11 cellular contexts compared by ENCODE assay signal in genomic region chr15:55586808-55587207, GRCh38. TPM values are rescaled to one million over a fixed set of nuclear protein-coding genes. Genes with fewer than 3 reads are reported as not detected.
A peak's percentile ranks its signal among the peaks of the same experiment; 100 is the strongest.
DNase-seq lines count a peak whose midpoint lies in the region; ATAC-seq and TF ChIP-seq lines count a peak whose summit lies in the region.
"Had no signal": no experiment of that assay in that cellular context is flagged by ENCODE, and none has a peak within 500 bp of the region (broad histone marks: within the 10 kb centered on the region; RNA-seq: fewer than 3 reads in every experiment).

No MANE protein-coding gene starts in this region.

- H3K9me3 ChIP-seq in PC-9 (ENCODE audit: insufficient read depth, low read depth): no peaks in the 10 kb centered on the region
- H3K9me3 ChIP-seq in skeletal muscle satellite cell (replicated peaks; ENCODE audit: low read length): no peaks in the 10 kb centered on the region
- no peaks in the 10 kb centered on the region for H3K9me3 ChIP-seq in MM.1S (replicated peaks; ENCODE audit: insufficient read depth, low read length)
- H3K9me3 ChIP-seq: adrenal gland had no signal

- H3K27me3 ChIP-seq in PC-9 (ENCODE audit: insufficient read depth, low read depth) (no peaks in the 10 kb centered on the region), skeletal muscle satellite cell (ENCODE audit: control insufficient read depth, insufficient read depth, low read length) (no peaks in the 10 kb centered on the region), MM.1S (replicated peaks; ENCODE audit: insufficient read depth, low read length) (no peaks in the 10 kb centered on the region)
- H3K27me3 ChIP-seq: adrenal gland had no signal

- H3K9me2 ChIP-seq in PC-9 (ENCODE audit: insufficient read depth) (no peaks in the 10 kb centered on the region), MM.1S (replicated peaks; ENCODE audit: insufficient read depth, low read length) (no peaks in the 10 kb centered on the region)

- POLR2A ChIA-PET in PC-9 (lab: Charles Lee; ENCODE audit: unreplicated experiment): no interaction called here

- intact Hi-C loops in PC-9 (cut with micrococcal nuclease; ENCODE audit: unreplicated experiment): loop anchor here (2.0 kb wide), 1 partner anchor 72 kb away; no protein-coding TSS in a partner anchor

- peak overlapping the region; percentile 81 for H2AFZ ChIP-seq in PC-9
- no peak overlapping the region for H2AFZ ChIP-seq in MM.1S (ENCODE audit: low read length)

- H3K36me3 ChIP-seq in PC-9 (ENCODE audit: low read depth): no peaks in the 10 kb centered on the region
- no peaks in the 10 kb centered on the region for H3K36me3 ChIP-seq in skeletal muscle satellite cell (ENCODE audit: insufficient read depth, low read length)
- no peaks in the 10 kb centered on the region for H3K36me3 ChIP-seq in MM.1S (replicated peaks; ENCODE audit: insufficient read depth, low read length)
- H3K36me3 ChIP-seq: adrenal gland had no signal

- TF ChIP-seq CTCF in PC-9 (conservative IDR thresholded peaks at IDR 0.05): no peak
- TF ChIP-seq CTCF in fibroblast of the aortic adventitia (IDR thresholded peaks at IDR 0.05; ENCODE audit: insufficient read depth, low read length): no peak
- TF ChIP-seq CTCF in MM.1S (IDR thresholded peaks at IDR 0.05; ENCODE audit: low read length): no peak

- H3K4me1 ChIP-seq in PC-9 (replicated peaks; ENCODE audit: insufficient read depth) (peaks cover 8% of the 10 kb centered on the region), skeletal muscle satellite cell (ENCODE audit: control insufficient read depth, insufficient read depth, low read length) (peaks cover 18% of the 10 kb centered on the region), MM.1S (ENCODE audit: low read length) (no peaks in the 10 kb centered on the region)

- peak overlapping the region; percentile 89 for H3K4me2 ChIP-seq in PC-9
- peak overlapping the region; percentile 94 for H3K4me2 ChIP-seq in skeletal muscle satellite cell (ENCODE audit: low read length)
- no peak overlapping the region for H3K4me2 ChIP-seq in MM.1S (ENCODE audit: low read depth, low read length)

- DNase-seq in G401 (ENCODE audit: low spot score) (peak; percentile 24), PC-9 (no peak), fibroblast of the aortic adventitia (ENCODE audit: low read depth) (peak; percentile 16), MM.1S (no peak), HT-29 (ENCODE audit: low spot score) (no peak), NCI-H1694 treated with DMSO at 0.1 percent for 48 hours (lab: John Stamatoyannopoulos, UW) (no peak)
- DNase-seq: activated CD8-positive, alpha-beta T cell treated with anti-CD3 and anti-CD28 coated beads, Interleukin-2, amount 10 ng/mL, durations not matched to agents 7 days and 5 days; NCI-H524 treated with DMSO at 0.1 percent for 48 hours had no signal

- BruUV-seq in PC-9 (replicated peaks; lab: Mats Ljungman, UMichigan): no TSS peak

- no peak overlapping the region for H3K27ac ChIP-seq in PC-9
- H3K27ac ChIP-seq in MM.1S (ENCODE audit: low read length): no peak overlapping the region

- no peak for ATAC-seq in GM21619 (IDR thresholded peaks at IDR 0.05; ENCODE audit: unreplicated experiment)

- H3K79me2 ChIP-seq in PC-9 (ENCODE audit: low read depth) (no peaks in the 10 kb centered on the region), MM.1S (ENCODE audit: low read length) (no peaks in the 10 kb centered on the region)

- no peaks in the 10 kb centered on the region for H4K20me1 ChIP-seq in PC-9 (ENCODE audit: insufficient read depth)
- H4K20me1 ChIP-seq in MM.1S (ENCODE audit: insufficient read depth, low read length): no peaks in the 10 kb centered on the region

- CTCF ChIA-PET in PC-9 (lab: Charles Lee): no interaction called here

- peak overlapping the region; percentile 73; the same call in 1 of the 2 replicates for H3K4me3 ChIP-seq in PC-9
- H3K4me3 ChIP-seq in fibroblast of the aortic adventitia (ENCODE audit: low read depth, low read length): peak overlapping the region; percentile 76
- peak overlapping the region; percentile 97 for H3K4me3 ChIP-seq in skeletal muscle satellite cell (ENCODE audit: low read length)
- no peak overlapping the region for H3K4me3 ChIP-seq in MM.1S (ENCODE audit: low read length)

- H3K9ac ChIP-seq in skeletal muscle satellite cell (ENCODE audit: low read depth, low read length) (peak overlapping the region; percentile 93), MM.1S (ENCODE audit: low read length) (no peak overlapping the region)

- H3F3A ChIP-seq in PC-9 (ENCODE audit: insufficient read depth, low read depth) (no peaks in the 10 kb centered on the region), MM.1S (ENCODE audit: insufficient read depth, low read length) (no peaks in the 10 kb centered on the region)

- in situ Hi-C loops in G401 (cut with HindIII; ENCODE audit: low sequenced_read_pairs): no loop called here

RNA-seq across cellular contexts. Expression of gene PYGO1, which starts 1.3 kb away (rescaled TPM):
- total RNA-seq in G401 (2014; rRNA removed; shearing (Covaris generic)): 15.3 and 24.7 TPM in 2 replicates
- 3.9 and 5.1 TPM in 2 replicates for total RNA-seq in PC-9 (2021)
- total RNA-seq in fibroblast of the aortic adventitia (ENCODE audit: low replicate concordance): 7.3 and 21.2 TPM in 2 replicates
- total RNA-seq in skeletal muscle satellite cell (2012; rRNA removed): 5.9 and 6.8 TPM in 2 replicates
- total RNA-seq in HT-29 (2014; rRNA removed; shearing (Covaris generic)): not detected in 2 replicates
- total RNA-seq: activated CD8-positive, alpha-beta T cell treated with anti-CD3 and anti-CD28 coated beads, Interleukin-2, amount 10 ng/mL, durations not matched to agents 7 days and 5 days had no signal

Comparison
In these comparisons a context has a peak if more than half of its experiments do, and no peak if none do; other contexts are left out.
1. DNase-seq: peak in G401 (single experiment) and fibroblast of the aortic adventitia (single experiment); none in PC-9 (0 of 2), MM.1S (single experiment), HT-29 (single experiment) and NCI-H1694 treated with DMSO at 0.1 percent for 48 hours (single experiment).